Comparison of ENCODE assay signal across 20 cellular contexts in the genomic region with DNA sequence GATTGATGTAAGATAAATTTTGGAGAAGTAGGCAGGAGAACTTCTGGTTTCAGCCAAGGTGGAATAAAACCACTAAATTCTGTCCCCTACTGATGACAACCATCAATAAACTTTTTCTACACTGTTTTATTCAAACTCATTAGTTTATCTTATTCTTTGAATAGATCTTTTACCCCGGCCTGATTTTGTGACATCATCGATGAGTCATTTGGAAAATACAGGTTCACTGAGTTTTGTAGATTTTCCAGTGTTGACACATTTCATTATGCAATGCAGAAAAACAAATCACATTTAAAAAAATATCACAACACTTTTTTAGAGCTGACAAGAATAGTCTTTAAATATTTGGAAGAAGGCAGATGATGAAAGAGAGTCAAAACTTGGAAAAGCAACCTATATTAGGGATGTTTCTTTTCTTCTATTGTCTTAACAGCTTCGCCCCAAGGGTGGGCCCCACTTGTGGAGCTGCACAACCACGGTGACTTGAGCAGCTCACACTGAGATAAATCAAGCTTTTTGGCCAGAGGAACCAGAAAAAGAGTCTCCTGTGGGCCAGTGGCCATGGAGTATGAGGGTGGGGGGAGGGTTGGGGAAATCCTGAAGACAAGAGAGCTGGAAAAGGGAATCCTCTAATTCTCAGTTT.
DNase-seq lines count a peak whose midpoint lies in the region; ATAC-seq, FAIRE-seq and TF ChIP-seq lines count a peak whose summit lies in the region.
"Had no signal": no experiment of that assay in that cellular context is flagged by ENCODE, and none has a peak within 500 bp of the region (broad histone marks: within the 10 kb centered on the region; RNA-seq: fewer than 3 reads in every experiment).

No MANE protein-coding gene starts in this region.

- no peak overlapping the region for H3K9ac ChIP-seq in GM12878 (ENCODE audit: control insufficient read depth, insufficient read depth, low read length)
- peak overlapping the region; percentile 6; the same call in 1 of the 2 replicates for H3K9ac ChIP-seq in iPS-20b (ENCODE audit: low read depth, low read length)

- 48% methylated on average over 4 of the region's 4 CpGs for WGBS in GM12878 (ENCODE audit: insufficient coverage, insufficient replicate concordance, low lambda C conversion rate, missing lambda C conversion rate)

- H3K27ac ChIP-seq in HEK293 (ENCODE audit: extremely low read depth, low read depth, low read length) (no peak overlapping the region), GM12878 (ENCODE audit: control insufficient read depth, insufficient read depth) (no peak overlapping the region), iPS-20b (ENCODE audit: low read length) (no peak overlapping the region)
- H3K27ac ChIP-seq: colonic mucosa, heart left ventricle, WERI-Rb-1 had no signal

- H3K9me3 ChIP-seq in HEK293 (ENCODE audit: control insufficient read depth, insufficient read depth, low read depth, low read length): no peaks in the 10 kb centered on the region
- no peaks in the 10 kb centered on the region for H3K9me3 ChIP-seq in GM12878 (replicated peaks; ENCODE audit: control insufficient read depth, insufficient read depth, low read length)
- no peaks in the 10 kb centered on the region for H3K9me3 ChIP-seq in iPS-20b (ENCODE audit: insufficient read depth, low read depth, low read length)
- H3K9me3 ChIP-seq: colonic mucosa, heart left ventricle had no signal

- peak; percentile 2 for DNase-seq in AG08395 (ENCODE audit: low spot score)
- DNase-seq in GM12878 (ENCODE audit: low read depth, low spot score): no peak
- DNase-seq in RPMI8226: no peak
- DNase-seq in SW480 (ENCODE audit: low spot score): no peak
- no peak for DNase-seq in NCI-H446 (lab: John Stamatoyannopoulos, UW)
- DNase-seq: activated effector memory CD4-positive, alpha-beta T cell treated with anti-CD3 and anti-CD28 coated beads, Interleukin-2, amount 50 U/mL, for 16 hours; anterior cingulate cortex; CD8-positive, alpha-beta memory T cell; colonic mucosa; H7; heart left ventricle; islet precursor cell; midbrain; NCI-H1092 treated with DMSO at 0.1 percent for 48 hours; retina; stimulated activated CD4-positive, alpha-beta T cell treated with anti-CD3 and anti-CD28 coated beads, Interleukin-15, amount 100 ng/mL, for 24 hours; WERI-Rb-1 had no signal

- no peak for TF ChIP-seq EP300 in GM12878 (IDR thresholded peaks at IDR 0.05; ENCODE audit: borderline replicate concordance in 1 of 2, control insufficient read depth in 1 of 2, low read depth in 2 of 2, low read length in 2 of 2)

- TF ChIP-seq CTCF in HEK293 (tag by site-specific recombination; IDR thresholded peaks at IDR 0.05): no peak
- TF ChIP-seq CTCF in GM12878 (IDR thresholded peaks at IDR 0.05 in 2 of 3, conservative IDR thresholded peaks at IDR 0.05 in 1 of 3; ENCODE audit: control insufficient read depth in 2 of 3, extremely low read depth in 1 of 3, insufficient read depth in 1 of 3, low read depth in 3 of 3, low read length in 3 of 3): no peak

- no peak overlapping the region for H2AFZ ChIP-seq in GM12878 (ENCODE audit: control insufficient read depth, low read depth, low read length)

- no peaks in the 10 kb centered on the region for H3K27me3 ChIP-seq in GM12878 (replicated peaks in 1 of 2; ENCODE audit: control insufficient read depth in 2 of 2, insufficient read depth in 2 of 2, low read length in 1 of 2)
- H3K27me3 ChIP-seq in iPS-20b (ENCODE audit: insufficient read depth, low read length): no peaks in the 10 kb centered on the region
- H3K27me3 ChIP-seq: colonic mucosa, heart left ventricle had no signal

- TF ChIP-seq POLR2A in GM12878 (IDR thresholded peaks at IDR 0.05; ENCODE audit: low read depth, low read length): no peak

- H3K4me2 ChIP-seq in GM12878 (ENCODE audit: control insufficient read depth, insufficient read depth): no peak overlapping the region

- H3K4me1 ChIP-seq in HEK293 (ENCODE audit: control insufficient read depth, insufficient read depth, low read length): no peaks in the 10 kb centered on the region
- H3K4me1 ChIP-seq in GM12878 (ENCODE audit: control insufficient read depth, insufficient read depth, low read length): no peaks in the 10 kb centered on the region
- peaks cover 57% of the 10 kb centered on the region for H3K4me1 ChIP-seq in iPS-20b (ENCODE audit: insufficient read depth, low read length)
- H3K4me1 ChIP-seq: colonic mucosa had no signal

- in situ Hi-C loops in GM12878 (cut with MboI): loop anchor here (10.0 kb wide), 1 partner anchor 579 kb away; no protein-coding TSS in a partner anchor

- CTCF ChIA-PET in HEK293 (lab: Yijun Ruan, JAX) (no interaction called here), GM12878 (lab: Yijun Ruan, JAX) (interaction anchor here (1.0 kb wide), 1 partner anchor 79 kb away, joined by 3 read pairs; no protein-coding TSS in a partner anchor)

- no peak for TF ChIP-seq RAD21 in GM12878 (IDR thresholded peaks at IDR 0.05; ENCODE audit: insufficient read depth, low read depth, low read length)

- H3K79me2 ChIP-seq in GM12878 (ENCODE audit: control insufficient read depth, insufficient read depth, low read length): no peaks in the 10 kb centered on the region

- H4K20me1 ChIP-seq in GM12878 (ENCODE audit: control insufficient read depth, insufficient read depth): no peaks in the 10 kb centered on the region

- intact Hi-C loops in GM12878 (cut with micrococcal nuclease; ENCODE audit: unreplicated experiment): no loop called here

- no peak overlapping the region for H3K4me3 ChIP-seq in HEK293 (ENCODE audit: low read depth, low read length)
- no peak overlapping the region for H3K4me3 ChIP-seq in GM12878
- H3K4me3 ChIP-seq in iPS-20b (ENCODE audit: low read length): no peak overlapping the region
- H3K4me3 ChIP-seq: colonic mucosa, heart left ventricle had no signal

- RAD21 ChIA-PET in GM12878 (lab: Charles Lee; ENCODE audit: unreplicated experiment): no interaction called here

- no peak for ATAC-seq in GM12878
- no peak for ATAC-seq in HG02884 (IDR thresholded peaks at IDR 0.05; ENCODE audit: unreplicated experiment)
- ATAC-seq: heart left ventricle had no signal

- BruUV-seq in GM12878 (replicated peaks; lab: Mats Ljungman, UMichigan): TSS peak; percentile 18

- no peak for FAIRE-seq in GM12878 (lab: Jason Lieb, UNC)

- POLR2A ChIA-PET in HEK293 (lab: Yijun Ruan, JAX): no interaction called here
- POLR2A ChIA-PET in GM12878 (lab: Charles Lee): no interaction called here

- H3K36me3 ChIP-seq in HEK293 (ENCODE audit: control insufficient read depth in 2 of 2, insufficient read depth in 1 of 2, low read length in 2 of 2) (no peaks in the 10 kb centered on the region), GM12878 (ENCODE audit: control insufficient read depth in 2 of 2, insufficient read depth in 2 of 2, low read length in 1 of 2) (no peaks in the 10 kb centered on the region), iPS-20b (ENCODE audit: insufficient read depth, low read depth, low read length) (no peaks in the 10 kb centered on the region)
- H3K36me3 ChIP-seq: colonic mucosa, heart left ventricle, WERI-Rb-1 had no signal

- SMC1A ChIA-PET in GM12878 (lab: Charles Lee; ENCODE audit: uncharacterized antibody, unreplicated experiment): interaction anchor here (1.3 kb wide), 1 partner anchor 142 kb away, joined by 3 read pairs; no protein-coding TSS in a partner anchor

TF ChIP-seq in HEK293, 187 proteins besides CTCF, POLR2A, EP300 and RAD21 (continues in another document):
- TF ChIP-seq SCRT2 (tag by site-specific recombination; IDR thresholded peaks at IDR 0.05): 0 out of 2 replicates have a peak, but pooled peaks have one; percentile 6
- TF ChIP-seq ZNF311 (tag by site-specific recombination; IDR thresholded peaks at IDR 0.05; ENCODE audit: borderline replicate concordance): no peak
- TF ChIP-seq ZNF174 (tag by site-specific recombination; IDR thresholded peaks at IDR 0.05): no peak
- TF ChIP-seq ZNF549 (tag by site-specific recombination; IDR thresholded peaks at IDR 0.05): no peak
- no peak for TF ChIP-seq OSR2 (tag by site-specific recombination; IDR thresholded peaks at IDR 0.05)
- TF ChIP-seq ZNF24 (tag by site-specific recombination; IDR thresholded peaks at IDR 0.05): no peak
- TF ChIP-seq, protein P1, sequence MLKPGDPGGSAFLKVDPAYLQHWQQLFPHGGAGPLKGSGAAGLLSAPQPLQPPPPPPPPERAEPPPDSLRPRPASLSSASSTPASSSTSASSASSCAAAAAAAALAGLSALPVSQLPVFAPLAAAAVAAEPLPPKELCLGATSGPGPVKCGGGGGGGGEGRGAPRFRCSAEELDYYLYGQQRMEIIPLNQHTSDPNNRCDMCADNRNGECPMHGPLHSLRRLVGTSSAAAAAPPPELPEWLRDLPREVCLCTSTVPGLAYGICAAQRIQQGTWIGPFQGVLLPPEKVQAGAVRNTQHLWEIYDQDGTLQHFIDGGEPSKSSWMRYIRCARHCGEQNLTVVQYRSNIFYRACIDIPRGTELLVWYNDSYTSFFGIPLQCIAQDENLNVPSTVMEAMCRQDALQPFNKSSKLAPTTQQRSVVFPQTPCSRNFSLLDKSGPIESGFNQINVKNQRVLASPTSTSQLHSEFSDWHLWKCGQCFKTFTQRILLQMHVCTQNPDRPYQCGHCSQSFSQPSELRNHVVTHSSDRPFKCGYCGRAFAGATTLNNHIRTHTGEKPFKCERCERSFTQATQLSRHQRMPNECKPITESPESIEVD (tag by site-specific recombination; IDR thresholded peaks at IDR 0.05): peak; percentile 54

TF ChIP-seq in GM12878, 131 proteins besides CTCF, POLR2A, EP300 and RAD21 (continues in another document):
- TF ChIP-seq CHD1 (IDR thresholded peaks at IDR 0.05; ENCODE audit: low read depth, low read length) (no peak), JUNB (IDR thresholded peaks at IDR 0.05) (peak; percentile 61), POLR2AphosphoS2 (IDR thresholded peaks at IDR 0.05; ENCODE audit: low read depth, low read length) (no peak), NBN (IDR thresholded peaks at IDR 0.05) (no peak)
